ENCODE assay signal across 1 cellular context in genomic region chr6:15090145-15090579, GRCh38.
TF ChIP-seq lines count a peak whose summit lies in the region.

No MANE protein-coding gene starts in this region.

TF ChIP-seq in GM23338, 12 proteins besides CTCF, POLR2A, EP300 and RAD21 (continued from another document):
- no peak for TF ChIP-seq CREB1 (CRISPR knock-in tag; IDR thresholded peaks at IDR 0.05; ENCODE audit: low read depth)
- no peak for TF ChIP-seq JUNB (IDR thresholded peaks at IDR 0.05; ENCODE audit: unreplicated experiment)
- TF ChIP-seq NANOG (IDR thresholded peaks at IDR 0.05; ENCODE audit: borderline replicate concordance), result no peak
- TF ChIP-seq POLR2AphosphoS5 (IDR thresholded peaks at IDR 0.05; ENCODE audit: low read depth), result no peak
- TF ChIP-seq ZNF114 (CRISPR knock-in tag; IDR thresholded peaks at IDR 0.05), result no peak
- no peak for TF ChIP-seq STAT1 (IDR thresholded peaks at IDR 0.05; ENCODE audit: unreplicated experiment)
- TF ChIP-seq EZH2 (IDR thresholded peaks at IDR 0.05; ENCODE audit: low read depth, unreplicated experiment), result no peak
